In genomic region chr3:24161841-24162240, GRCh38 we compare ENCODE assay signal across 18 cellular contexts.
DNase-seq lines count a peak whose midpoint lies in the region; ATAC-seq and TF ChIP-seq lines count a peak whose summit lies in the region.
"Had no signal": no experiment of that assay in that cellular context is flagged by ENCODE, and none has a peak within 500 bp of the region (broad histone marks: within the 10 kb centered on the region; RNA-seq: fewer than 3 reads in every experiment).

No MANE protein-coding gene starts in this region.

- no peak overlapping the region for H3K4ac ChIP-seq in H9 (ENCODE audit: low read depth, low read length)

- no peak overlapping the region for H2AK5ac ChIP-seq in H9 (ENCODE audit: insufficient read length, low read length)

- H2BK120ac ChIP-seq in H9 (ENCODE audit: low read depth, low read length, poor library complexity, severe bottlenecking), result no peak overlapping the region

- H2BK12ac ChIP-seq in H9 (ENCODE audit: insufficient read length, low read depth, low read length), result no peak overlapping the region

- peaks cover 10% of the 10 kb centered on the region for H3K4me1 ChIP-seq in H9 (ENCODE audit: insufficient read depth, low read length)
- peaks cover 0 to 4% of the 10 kb centered on the region in 2 experiments; a peak in 1 of 4 replicates for H3K4me1 ChIP-seq in SK-N-SH (ENCODE audit: control insufficient read depth in 1 of 2, insufficient read depth in 2 of 2, low read depth in 1 of 2, low read length in 1 of 2)
- H3K4me1 ChIP-seq in smooth muscle cell (ENCODE audit: low read depth), result no peaks in the 10 kb centered on the region
- H3K4me1 ChIP-seq: adrenal gland had no signal

- no peak overlapping the region for H2BK20ac ChIP-seq in H9 (ENCODE audit: low read depth, low read length, poor library complexity, severe bottlenecking)

- no peak overlapping the region for H3K18ac ChIP-seq in H9 (ENCODE audit: insufficient read length, low read depth, low read length)

- no CpG with 5 or more reads among the region's 7 CpGs for WGBS in H9 (ENCODE audit: extremely low coverage, insufficient read length, low lambda C conversion rate)
- 47% methylated on average over 7 of the region's 7 CpGs for WGBS in SK-N-SH (ENCODE audit: low lambda C conversion rate)
- WGBS in smooth muscle cell (ENCODE audit: low lambda C conversion rate), result 36% methylated on average over 7 of the region's 7 CpGs

- no peaks in the 10 kb centered on the region for H4K20me1 ChIP-seq in H9 (ENCODE audit: control insufficient read depth, insufficient read depth, insufficient read length)
- H4K20me1 ChIP-seq in SK-N-SH (ENCODE audit: insufficient read depth), result no peaks in the 10 kb centered on the region
- no peaks in the 10 kb centered on the region for H4K20me1 ChIP-seq in smooth muscle cell (ENCODE audit: low read depth)

- no peak overlapping the region for H3K27ac ChIP-seq in H9 (ENCODE audit: insufficient read length, low read depth, low read length)
- H3K27ac ChIP-seq in SK-N-SH (ENCODE audit: low read depth in 2 of 2, low read length in 1 of 2), result no peak overlapping the region
- H3K27ac ChIP-seq in smooth muscle cell (ENCODE audit: low read depth), result no peak overlapping the region
- H3K27ac ChIP-seq: adrenal gland, cardiac muscle cell, KMS-11, right atrium auricular region had no signal

- H2BK5ac ChIP-seq in H9 (ENCODE audit: insufficient read length, low read length), result no peak overlapping the region

- TF ChIP-seq EP300 in SK-N-SH (IDR thresholded peaks at IDR 0.05; ENCODE audit: borderline replicate concordance in 1 of 2, low read depth in 1 of 2, low read length in 1 of 2), result no peak

- no peak overlapping the region for H3K23ac ChIP-seq in H9 (ENCODE audit: insufficient read length, low read depth, low read length)

- POLR2A ChIA-PET in SK-N-SH (lab: Yijun Ruan, JAX), result no interaction called here

- peak overlapping the region; percentile 22 for H3K4me2 ChIP-seq in H9 (ENCODE audit: insufficient read depth, insufficient read length, low read length)
- H3K4me2 ChIP-seq in SK-N-SH, result peak overlapping the region; percentile 41; the same call in 1 of the 2 replicates
- H3K4me2 ChIP-seq in smooth muscle cell, result peak overlapping the region; percentile 42
- H3K4me2 ChIP-seq: KMS-11 had no signal

- no peak overlapping the region for H4K8ac ChIP-seq in H9 (replicated peaks; ENCODE audit: insufficient read length, low read depth, low read length)

- no peak for TF ChIP-seq RAD21 in SK-N-SH (IDR thresholded peaks at IDR 0.05; ENCODE audit: low read length)

- H3K27me3 Mint-ChIP-seq in H9 (ENCODE audit: low read depth) (no peaks in the 10 kb centered on the region), Calu3 (ENCODE audit: unreplicated experiment) (no peaks in the 10 kb centered on the region)

- H4K91ac ChIP-seq in H9 (ENCODE audit: insufficient read length, low read depth, low read length), result no peak overlapping the region

- no peak overlapping the region for H3K4me3 ChIP-seq in SK-N-SH (ENCODE audit: low read depth in 2 of 2, low read length in 1 of 2)
- no peak overlapping the region for H3K4me3 ChIP-seq in smooth muscle cell
- H3K4me3 ChIP-seq: adrenal gland, cardiac muscle cell, right atrium auricular region had no signal

- intact Hi-C loops in Calu3 (cut with micrococcal nuclease; ENCODE audit: unreplicated experiment), result no loop called here

- no peaks in the 10 kb centered on the region for H3K79me1 ChIP-seq in H9 (ENCODE audit: insufficient read depth, low read depth, low read length, poor library complexity, severe bottlenecking)

- H3K9me3 Mint-ChIP-seq in H9 (no peaks in the 10 kb centered on the region), Calu3 (ENCODE audit: low read depth, unreplicated experiment) (no peaks in the 10 kb centered on the region)
- H3K9me3 Mint-ChIP-seq: activated T-helper 17 cell treated with anti-CD3 and anti-CD28 coated beads, Interleukin-2, amount 50 U/mL, for 72 hours had no signal

- H3K4me1 Mint-ChIP-seq in H9 (peaks cover 36 to 45% of the 10 kb centered on the region in 2 experiments), Calu3 (ENCODE audit: low read depth, unreplicated experiment) (peaks cover 4% of the 10 kb centered on the region)
- H3K4me1 Mint-ChIP-seq: activated T-helper 17 cell treated with anti-CD3 and anti-CD28 coated beads, Interleukin-2, amount 50 U/mL, for 72 hours had no signal

- ATAC-seq in GM19463 (IDR thresholded peaks at IDR 0.05; ENCODE audit: unreplicated experiment), result no peak
- ATAC-seq: activated T-helper 17 cell treated with anti-CD3 and anti-CD28 coated beads, Interleukin-2, amount 50 U/mL, for 72 hours had no signal

- BruUV-seq in Calu3 (replicated peaks; lab: Mats Ljungman, UMichigan), result no TSS peak

- H3K27ac Mint-ChIP-seq in H9 (peak overlapping the region in 1 of 3 experiments; percentile 87; a peak in 2 of 7 replicates), Calu3 (ENCODE audit: unreplicated experiment) (no peak overlapping the region)
- H3K27ac Mint-ChIP-seq: activated T-helper 17 cell treated with anti-CD3 and anti-CD28 coated beads, Interleukin-2, amount 50 U/mL, for 72 hours had no signal

- H3K36me3 ChIP-seq in SK-N-SH (replicated peaks in 1 of 2; ENCODE audit: control insufficient read depth in 1 of 2, insufficient read depth in 2 of 2, low read length in 1 of 2), result no peaks in the 10 kb centered on the region
- H3K36me3 ChIP-seq in smooth muscle cell (ENCODE audit: low read depth), result no peaks in the 10 kb centered on the region
- H3K36me3 ChIP-seq: adrenal gland, cardiac muscle cell, right atrium auricular region had no signal

- CTCF ChIA-PET in SK-N-SH (lab: Yijun Ruan, JAX), result interaction anchor here (1.3 kb wide), 1 partner anchor 19 kb away, joined by 3 read pairs; no protein-coding TSS in a partner anchor
- CTCF ChIA-PET in Calu3 (lab: Charles Lee), result no interaction called here

- H3K27me3 ChIP-seq in H9 (ENCODE audit: insufficient read depth, low read length), result no peaks in the 10 kb centered on the region
- H3K27me3 ChIP-seq in SK-N-SH (ENCODE audit: insufficient read depth), result no peaks in the 10 kb centered on the region
- H3K27me3 ChIP-seq in smooth muscle cell (ENCODE audit: low read depth), result peaks cover 7% of the 10 kb centered on the region
- H3K27me3 ChIP-seq: adrenal gland, cardiac muscle cell, right atrium auricular region had no signal

- H3K4me3 Mint-ChIP-seq in H9 (peak overlapping the region; percentile 11 to 35; a peak in 3 of 5 replicates), Calu3 (ENCODE audit: low read depth, unreplicated experiment) (no peak overlapping the region)
- H3K4me3 Mint-ChIP-seq: activated T-helper 17 cell treated with anti-CD3 and anti-CD28 coated beads, Interleukin-2, amount 50 U/mL, for 72 hours had no signal

- H3K23me2 ChIP-seq in H9 (ENCODE audit: insufficient read length, low read depth, low read length, poor library complexity, severe bottlenecking), result no peaks in the 10 kb centered on the region

- H3F3A ChIP-seq in SK-N-SH (replicated peaks; ENCODE audit: insufficient read depth) (peaks cover 4% of the 10 kb centered on the region), smooth muscle cell (ENCODE audit: low read depth) (no peaks in the 10 kb centered on the region)

- H3K36me3 Mint-ChIP-seq in H9 (ENCODE audit: insufficient read depth in 1 of 3, low read depth in 3 of 3) (no peaks in the 10 kb centered on the region), Calu3 (ENCODE audit: insufficient read depth, unreplicated experiment) (peaks cover 5% of the 10 kb centered on the region)

- no peak overlapping the region for H2AFZ ChIP-seq in H9 (ENCODE audit: low read length)
- H2AFZ ChIP-seq in SK-N-SH (ENCODE audit: low read depth), result no peak overlapping the region
- no peak overlapping the region for H2AFZ ChIP-seq in smooth muscle cell (ENCODE audit: low read depth)

- H3K9ac ChIP-seq in H9 (ENCODE audit: extremely low read depth, insufficient read length, low read length), result no peak overlapping the region
- H3K9ac ChIP-seq in SK-N-SH, result no peak overlapping the region
- no peak overlapping the region for H3K9ac ChIP-seq in smooth muscle cell (ENCODE audit: low read depth)
- H3K9ac ChIP-seq: KMS-11 had no signal

- no peak overlapping the region for H3T11ph ChIP-seq in H9 (ENCODE audit: low read length)

- no peaks in the 10 kb centered on the region; the same call in 1 of the 2 replicates for H3K9me2 ChIP-seq in SK-N-SH

- no peaks in the 10 kb centered on the region for H3K79me2 ChIP-seq in H9 (ENCODE audit: insufficient read depth, low read length)
- no peaks in the 10 kb centered on the region for H3K79me2 ChIP-seq in SK-N-SH (ENCODE audit: insufficient read depth)
- H3K79me2 ChIP-seq in smooth muscle cell (ENCODE audit: low read depth), result no peaks in the 10 kb centered on the region

- H3K14ac ChIP-seq in H9 (ENCODE audit: insufficient read depth, low read length), result no peak overlapping the region

- TF ChIP-seq CTCF in H9 (conservative IDR thresholded peaks at IDR 0.05) (no peak), SK-N-SH (IDR thresholded peaks at IDR 0.05) (no peak), smooth muscle cell (IDR thresholded peaks at IDR 0.05; ENCODE audit: borderline replicate concordance, insufficient read depth, poor library complexity, severe bottlenecking) (no peak), Calu3 (IDR thresholded peaks at IDR 0.05; ENCODE audit: unreplicated experiment) (no peak)

- no peak overlapping the region for H3K56ac ChIP-seq in H9 (ENCODE audit: insufficient read length, low read depth, low read length)

- H2BK15ac ChIP-seq in H9 (ENCODE audit: low read depth, low read length), result no peak overlapping the region

- H3K9me3 ChIP-seq in H9 (ENCODE audit: control insufficient read depth, low read depth, low read length), result no peaks in the 10 kb centered on the region
- no peaks in the 10 kb centered on the region for H3K9me3 ChIP-seq in SK-N-SH
- H3K9me3 ChIP-seq in smooth muscle cell (replicated peaks; ENCODE audit: low read depth), result no peaks in the 10 kb centered on the region
- H3K9me3 ChIP-seq: adrenal gland, right atrium auricular region had no signal

- H4K5ac ChIP-seq in H9 (ENCODE audit: insufficient read length, low read depth, low read length), result no peak overlapping the region

- DNase-seq in H9, result peak; percentile 55
- DNase-seq in SK-N-SH, result no peak
- peak; percentile 59 for DNase-seq in fibroblast of the conjunctiva (ENCODE audit: low read depth)
- DNase-seq in smooth muscle cell (lab: John Stamatoyannopoulos, UW; ENCODE audit: unreplicated experiment), result no peak
- no peak for DNase-seq in GM19240 (ENCODE audit: insufficient read length, low spot score)
- no peak for DNase-seq in Calu3
- DNase-seq: activated CD4-positive, alpha-beta T cell treated with anti-CD3 and anti-CD28 coated beads for 48 hours; COR-L47; NCI-H1048; NCI-H2107; NCI-H510A treated with DMSO at 0.1 percent for 48 hours; occipital lobe had no signal

TF ChIP-seq in SK-N-SH, 30 proteins besides CTCF, POLR2A, EP300 and RAD21 (continues in another document):
- TF ChIP-seq TCF12 (IDR thresholded peaks at IDR 0.05) (peak; percentile 30; the same call in 1 of the 2 replicates), MXI1 (IDR thresholded peaks at IDR 0.05; ENCODE audit: low read depth, low read length) (no peak), NRF1 (IDR thresholded peaks at IDR 0.05; ENCODE audit: low read depth, low read length) (no peak), FOSL2 (IDR thresholded peaks at IDR 0.05; ENCODE audit: borderline replicate concordance, low read depth) (no peak)

Comparison
In these comparisons a context has a peak if more than half of its experiments do, and no peak if none do; other contexts are left out.
1. DNase-seq: peak in H9 (single experiment) and fibroblast of the conjunctiva (single experiment); none in SK-N-SH (single experiment), smooth muscle cell (single experiment), GM19240 (single experiment) and Calu3 (single experiment).
2. Peak in every context shown above with its lines, with median percentiles within 50 percentile points of each other: H3K4me2 ChIP-seq.